ENCODE assay signal across 1 cellular context in genomic region chr6:37060195-37060559, GRCh38.
TF ChIP-seq lines count a peak whose summit lies in the region.

No MANE protein-coding gene starts in this region.

TF ChIP-seq in WTC11, 78 proteins besides CTCF, POLR2A, EP300 and RAD21 (continued from another document):
- no peak for TF ChIP-seq AFF4 (CRISPR knock-in tag; IDR thresholded peaks at IDR 0.05; ENCODE audit: borderline replicate concordance)
- TF ChIP-seq ZNF263 (CRISPR knock-in tag; IDR thresholded peaks at IDR 0.05; ENCODE audit: low read depth), result peak; percentile 72; the same call in 1 of the 2 replicates
- TF ChIP-seq EMX1 (CRISPR knock-in tag; IDR thresholded peaks at IDR 0.05), result no peak
TF ChIP-seq in WTC11: peak in this region for 1.
